26 cellular contexts compared by ENCODE assay signal in the genomic region with DNA sequence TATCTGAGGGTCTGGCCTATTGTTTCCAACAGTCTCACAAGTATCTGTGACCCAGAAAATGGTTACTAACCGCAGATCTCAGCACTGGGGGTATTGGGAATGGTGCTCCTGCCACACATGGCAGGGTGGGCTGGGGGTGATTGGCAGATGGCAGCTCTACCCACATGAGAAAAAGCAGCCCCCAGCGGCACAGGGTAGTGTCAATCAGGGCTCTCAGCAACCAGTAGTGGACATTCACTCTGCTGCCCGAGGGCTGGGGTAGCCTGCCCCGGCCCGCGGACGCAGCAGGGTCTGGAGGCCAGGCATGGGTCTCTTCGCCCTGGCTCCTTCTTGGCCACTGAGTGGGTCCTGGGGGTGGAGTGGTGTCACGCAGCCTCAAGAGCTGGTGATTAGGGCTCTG.
"Had no signal": no experiment of that assay in that cellular context is flagged by ENCODE, and none has a peak within 500 bp of the region (broad histone marks: within the 10 kb centered on the region; RNA-seq: fewer than 3 reads in every experiment).

No MANE protein-coding gene starts in this region.

- H3K9me3 ChIP-seq: SJSA1 had no signal

- H3K4me2 ChIP-seq: KMS-11 had no signal

- H3K27me3 Mint-ChIP-seq: IgD-negative memory B cell had no signal

- H3K4me3 Mint-ChIP-seq: IgD-negative memory B cell had no signal

- H3K36me3 ChIP-seq: SJSA1 had no signal

- H3K27ac Mint-ChIP-seq: IgD-negative memory B cell had no signal

- H3K27me3 ChIP-seq: SJSA1 had no signal

- H3K27ac ChIP-seq: HL-60, KMS-11, SJSA1, SK-N-MC had no signal

- H3K4me1 Mint-ChIP-seq: IgD-negative memory B cell had no signal

- H3K4me3 ChIP-seq: K562, SJSA1, SK-N-MC had no signal

- FAIRE-seq: HTR-8/SVneo, K562, RCC 7860 had no signal

- H3K4me1 ChIP-seq: SJSA1 had no signal

- H3K9me3 Mint-ChIP-seq: IgD-negative memory B cell had no signal

- DNase-seq: Kasumi-1, MV-4-11, NCI-H1048, NCI-H1105, NCI-H1417, NCI-H146, NCI-H1694 treated with DMSO at 0.1 percent for 48 hours, NCI-H2029, NCI-H2081 treated with DMSO at 0.1 percent for 48 hours, NCI-H2171, NCI-H226, NCI-H446, NCI-H510A, NCI-H524 treated with DMSO at 0.1 percent for 48 hours, NCI-H69, NCI-H774, Right ventricle myocardium superior, SIG-M5 had no signal

- H3K9ac ChIP-seq: KMS-11 had no signal
